Comparison of ENCODE assay signal across 1 cellular context in genomic region chr1:37807555-37808368, GRCh38.
TF ChIP-seq lines count a peak whose summit lies in the region.

C1orf122 (plus strand) TSS chr1:37807790; CDS start chr1:37808405, 615 bp downstream.
YRDC (minus strand) TSS chr1:37808208; CDS start chr1:37808180, 28 bp downstream.

TF ChIP-seq in K562, 482 proteins besides CTCF, POLR2A, EP300 and RAD21 (continued from another document and continues in another):
- no peak for TF ChIP-seq BRF2 (IDR thresholded peaks at IDR 0.05; ENCODE audit: borderline replicate concordance, insufficient read depth, insufficient read length)
- no peak for TF ChIP-seq CREB5 (CRISPR knock-in tag; IDR thresholded peaks at IDR 0.05)
- TF ChIP-seq E2F1 (CRISPR knock-in tag; IDR thresholded peaks at IDR 0.05), result no peak; the same call in 1 of the 2 replicates
- no peak for TF ChIP-seq FOXA1 (IDR thresholded peaks at IDR 0.05; ENCODE audit: borderline replicate concordance)
- TF ChIP-seq POLR2G (IDR thresholded peaks at IDR 0.05; ENCODE audit: low read depth, low read length), result peak; percentile 96
- TF ChIP-seq ATF1 (CRISPR knock-in tag; IDR thresholded peaks at IDR 0.05), result no peak
- TF ChIP-seq ATF1 (tag; IDR thresholded peaks at IDR 0.05), result peak; percentile 83
- TF ChIP-seq DDX20 (tag; IDR thresholded peaks at IDR 0.05; ENCODE audit: low read depth), result no peak
- TF ChIP-seq VEZF1 (CRISPR knock-in tag; IDR thresholded peaks at IDR 0.05), result peak; percentile 90; the same call in 1 of the 2 replicates
- peak; percentile 96 for TF ChIP-seq CREM (IDR thresholded peaks at IDR 0.05; ENCODE audit: low read depth)
- peak; percentile 26 for TF ChIP-seq FIP1L1 (IDR thresholded peaks at IDR 0.05; ENCODE audit: low read depth, low read length, poor library complexity, severe bottlenecking)
- TF ChIP-seq ZNF436 (CRISPR knock-in tag; IDR thresholded peaks at IDR 0.05), result no peak
- TF ChIP-seq MNT (conservative IDR thresholded peaks at IDR 0.05), result peak; percentile 63 to 75; a peak in 2 of 4 replicates
- no peak for TF ChIP-seq DACH1 (IDR thresholded peaks at IDR 0.05; ENCODE audit: partially characterized antibody)
- peak; percentile 59 for TF ChIP-seq SMAD1 (IDR thresholded peaks at IDR 0.05; ENCODE audit: low read depth, low read length, partially characterized antibody)
- TF ChIP-seq, protein P1, sequence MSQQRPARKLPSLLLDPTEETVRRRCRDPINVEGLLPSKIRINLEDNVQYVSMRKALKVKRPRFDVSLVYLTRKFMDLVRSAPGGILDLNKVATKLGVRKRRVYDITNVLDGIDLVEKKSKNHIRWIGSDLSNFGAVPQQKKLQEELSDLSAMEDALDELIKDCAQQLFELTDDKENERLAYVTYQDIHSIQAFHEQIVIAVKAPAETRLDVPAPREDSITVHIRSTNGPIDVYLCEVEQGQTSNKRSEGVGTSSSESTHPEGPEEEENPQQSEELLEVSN (IDR thresholded peaks at IDR 0.05; ENCODE audit: borderline replicate concordance in 1 of 2, extremely low read depth in 1 of 2, insufficient read depth in 1 of 2, insufficient read length in 1 of 2, low read depth in 1 of 2, low read length in 1 of 2, poor library complexity in 1 of 2, severe bottlenecking in 1 of 2), result peak in 1 of 2 experiments; percentile 45
- peak; percentile 94 for TF ChIP-seq SPI1 (IDR thresholded peaks at IDR 0.05; ENCODE audit: borderline replicate concordance, low read depth, low read length)
- TF ChIP-seq, protein P2, sequence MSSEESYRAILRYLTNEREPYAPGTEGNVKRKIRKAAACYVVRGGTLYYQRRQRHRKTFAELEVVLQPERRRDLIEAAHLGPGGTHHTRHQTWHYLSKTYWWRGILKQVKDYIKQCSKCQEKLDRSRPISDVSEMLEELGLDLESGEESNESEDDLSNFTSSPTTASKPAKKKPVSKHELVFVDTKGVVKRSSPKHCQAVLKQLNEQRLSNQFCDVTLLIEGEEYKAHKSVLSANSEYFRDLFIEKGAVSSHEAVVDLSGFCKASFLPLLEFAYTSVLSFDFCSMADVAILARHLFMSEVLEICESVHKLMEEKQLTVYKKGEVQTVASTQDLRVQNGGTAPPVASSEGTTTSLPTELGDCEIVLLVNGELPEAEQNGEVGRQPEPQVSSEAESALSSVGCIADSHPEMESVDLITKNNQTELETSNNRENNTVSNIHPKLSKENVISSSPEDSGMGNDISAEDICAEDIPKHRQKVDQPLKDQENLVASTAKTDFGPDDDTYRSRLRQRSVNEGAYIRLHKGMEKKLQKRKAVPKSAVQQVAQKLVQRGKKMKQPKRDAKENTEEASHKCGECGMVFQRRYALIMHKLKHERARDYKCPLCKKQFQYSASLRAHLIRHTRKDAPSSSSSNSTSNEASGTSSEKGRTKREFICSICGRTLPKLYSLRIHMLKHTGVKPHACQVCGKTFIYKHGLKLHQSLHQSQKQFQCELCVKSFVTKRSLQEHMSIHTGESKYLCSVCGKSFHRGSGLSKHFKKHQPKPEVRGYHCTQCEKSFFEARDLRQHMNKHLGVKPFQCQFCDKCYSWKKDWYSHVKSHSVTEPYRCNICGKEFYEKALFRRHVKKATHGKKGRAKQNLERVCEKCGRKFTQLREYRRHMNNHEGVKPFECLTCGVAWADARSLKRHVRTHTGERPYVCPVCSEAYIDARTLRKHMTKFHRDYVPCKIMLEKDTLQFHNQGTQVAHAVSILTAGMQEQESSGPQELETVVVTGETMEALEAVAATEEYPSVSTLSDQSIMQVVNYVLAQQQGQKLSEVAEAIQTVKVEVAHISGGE (CRISPR knock-in tag; IDR thresholded peaks at IDR 0.05), result peak in 2 of 3 experiments; percentile 76 to 96; a peak in 5 of 6 replicates
- no peak for TF ChIP-seq WHSC1 (IDR thresholded peaks at IDR 0.05; ENCODE audit: low read length)
- TF ChIP-seq OTX1 (CRISPR knock-in tag; IDR thresholded peaks at IDR 0.05), result no peak
- TF ChIP-seq, protein P3, sequence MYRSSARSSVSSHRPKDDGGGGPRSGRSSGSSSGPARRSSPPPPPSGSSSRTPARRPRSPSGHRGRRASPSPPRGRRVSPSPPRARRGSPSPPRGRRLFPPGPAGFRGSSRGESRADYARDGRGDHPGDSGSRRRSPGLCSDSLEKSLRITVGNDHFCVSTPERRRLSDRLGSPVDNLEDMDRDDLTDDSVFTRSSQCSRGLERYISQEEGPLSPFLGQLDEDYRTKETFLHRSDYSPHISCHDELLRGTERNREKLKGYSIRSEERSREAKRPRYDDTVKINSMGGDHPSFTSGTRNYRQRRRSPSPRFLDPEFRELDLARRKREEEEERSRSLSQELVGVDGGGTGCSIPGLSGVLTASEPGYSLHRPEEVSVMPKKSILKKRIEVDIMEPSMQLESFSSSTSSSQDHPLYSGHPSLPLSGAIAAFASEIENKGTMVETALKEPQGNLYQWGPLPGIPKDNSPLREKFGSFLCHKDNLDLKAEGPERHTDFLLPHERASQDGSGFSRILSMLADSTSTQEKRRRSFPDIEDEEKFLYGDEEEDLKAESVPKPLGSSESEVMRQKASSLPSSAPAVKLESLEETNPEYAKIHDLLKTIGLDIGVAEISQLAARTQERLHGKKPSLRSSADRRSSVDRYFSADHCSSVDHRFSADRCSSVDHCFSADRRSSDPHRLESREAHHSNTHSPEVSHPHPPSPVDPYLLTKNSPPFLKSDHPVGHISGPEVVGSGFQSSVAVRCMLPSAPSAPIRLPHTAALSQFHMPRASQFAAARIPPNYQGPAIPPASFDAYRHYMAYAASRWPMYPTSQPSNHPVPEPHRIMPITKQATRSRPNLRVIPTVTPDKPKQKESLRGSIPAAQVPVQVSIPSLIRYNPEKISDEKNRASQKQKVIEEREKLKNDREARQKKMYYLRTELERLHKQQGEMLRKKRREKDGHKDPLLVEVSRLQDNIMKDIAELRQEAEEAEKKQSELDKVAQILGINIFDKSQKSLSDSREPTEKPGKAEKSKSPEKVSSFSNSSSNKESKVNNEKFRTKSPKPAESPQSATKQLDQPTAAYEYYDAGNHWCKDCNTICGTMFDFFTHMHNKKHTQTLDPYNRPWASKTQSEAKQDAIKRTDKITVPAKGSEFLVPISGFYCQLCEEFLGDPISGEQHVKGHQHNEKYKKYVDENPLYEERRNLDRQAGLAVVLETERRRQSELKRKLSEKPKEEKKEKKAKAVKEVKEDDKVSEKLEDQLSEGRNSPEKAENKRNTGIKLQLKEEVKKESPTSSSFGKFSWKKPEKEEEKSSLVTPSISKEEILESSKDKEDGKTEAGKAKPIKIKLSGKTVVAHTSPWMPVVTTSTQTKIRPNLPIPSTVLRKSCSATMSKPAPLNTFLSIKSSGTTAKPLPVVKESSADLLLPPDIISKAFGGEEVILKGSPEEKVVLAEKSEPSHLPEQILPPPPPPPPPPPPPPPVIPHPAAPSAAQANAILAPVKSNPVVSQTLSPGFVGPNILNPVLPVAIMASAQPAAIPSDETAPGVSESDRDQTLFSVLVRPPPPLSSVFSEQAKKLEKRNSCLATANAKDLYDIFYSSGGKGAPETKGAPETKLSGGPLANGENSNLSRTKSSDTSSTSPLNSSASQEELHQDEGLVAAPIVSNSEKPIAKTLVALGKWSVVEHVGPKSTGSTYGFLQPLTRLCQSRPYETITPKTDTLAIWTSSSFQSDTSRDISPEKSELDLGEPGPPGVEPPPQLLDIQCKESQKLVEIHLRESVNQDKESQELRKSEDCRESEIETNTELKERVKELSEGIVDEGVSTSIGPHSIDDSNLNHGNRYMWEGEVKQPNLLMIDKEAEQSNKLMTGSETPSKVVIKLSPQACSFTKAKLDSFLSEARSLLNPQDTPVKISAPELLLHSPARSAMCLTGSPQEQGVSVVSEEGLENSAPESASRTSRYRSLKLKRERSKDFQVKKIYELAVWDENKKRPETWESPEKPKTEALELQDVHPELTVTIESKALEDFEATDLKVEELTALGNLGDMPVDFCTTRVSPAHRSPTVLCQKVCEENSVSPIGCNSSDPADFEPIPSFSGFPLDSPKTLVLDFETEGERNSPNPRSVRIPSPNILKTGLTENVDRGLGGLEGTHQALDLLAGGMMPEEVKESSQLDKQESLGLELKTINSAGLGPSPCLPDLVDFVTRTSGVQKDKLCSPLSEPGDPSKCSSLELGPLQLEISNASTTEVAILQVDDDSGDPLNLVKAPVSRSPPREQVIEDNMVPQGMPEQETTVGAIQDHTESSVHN (IDR thresholded peaks at IDR 0.05; ENCODE audit: borderline replicate concordance in 1 of 2, low read depth in 1 of 2), result no peak
- TF ChIP-seq GABPB1 (CRISPR knock-in tag; IDR thresholded peaks at IDR 0.05), result peak; percentile 94
- TF ChIP-seq ZNF121 (CRISPR knock-in tag; conservative IDR thresholded peaks at IDR 0.05), result no peak
- no peak for TF ChIP-seq MED1 (CRISPR knock-in tag; IDR thresholded peaks at IDR 0.05; ENCODE audit: borderline replicate concordance)
- TF ChIP-seq IRF2 (CRISPR knock-in tag; IDR thresholded peaks at IDR 0.05), result peak; percentile 58; the same call in 1 of the 2 replicates
- TF ChIP-seq ETV5 (CRISPR knock-in tag; IDR thresholded peaks at IDR 0.05; ENCODE audit: low read depth), result 0 out of 2 replicates have a peak, but pooled peaks have one; percentile 16
- TF ChIP-seq HINFP (tag; conservative IDR thresholded peaks at IDR 0.05; ENCODE audit: low read depth), result no peak
- TF ChIP-seq GTF2A2 (tag; IDR thresholded peaks at IDR 0.05), result no peak
- TF ChIP-seq TCF15 (CRISPR knock-in tag; IDR thresholded peaks at IDR 0.05), result no peak
- TF ChIP-seq SREBF2 (CRISPR knock-in tag; IDR thresholded peaks at IDR 0.05), result no peak
- TF ChIP-seq BACH1 (tag; IDR thresholded peaks at IDR 0.05), result no peak
